Comparison of ENCODE assay signal across 1 cellular context in the genomic region with DNA sequence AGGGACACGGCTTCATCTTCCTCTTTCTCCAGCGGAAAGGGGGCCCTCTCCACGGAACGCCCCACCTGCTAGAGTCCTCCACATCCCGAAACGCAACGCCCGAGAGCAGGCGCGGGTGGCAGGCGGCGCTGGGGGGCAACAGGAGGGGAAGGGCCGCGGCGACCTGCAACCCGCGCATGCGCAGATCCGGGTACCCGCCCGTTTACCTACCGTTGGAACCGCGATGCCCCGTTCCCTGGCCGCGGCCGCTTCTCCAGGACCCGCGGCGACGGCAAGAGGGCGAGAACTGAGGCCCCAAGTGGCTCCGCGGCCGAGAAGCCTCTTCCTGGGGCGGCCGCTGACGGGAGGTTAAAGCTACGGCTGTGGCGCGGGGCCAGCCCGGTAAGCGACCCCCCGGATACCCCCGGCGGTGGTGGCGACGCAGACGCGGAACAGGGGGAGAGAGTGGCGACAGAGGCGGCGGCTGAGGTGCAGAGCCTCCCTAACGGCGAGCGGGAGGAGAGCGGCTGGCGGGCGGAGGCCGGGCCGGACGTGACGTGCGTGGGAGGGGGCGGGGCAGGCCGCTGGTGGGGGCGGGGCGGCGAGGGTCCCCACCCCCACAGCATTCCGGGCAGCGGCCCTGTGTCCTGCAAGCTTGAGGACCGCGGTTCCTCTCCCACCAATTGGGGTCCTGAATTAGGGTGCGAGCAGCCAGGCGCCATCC.
A peak's percentile ranks its signal among the peaks of the same experiment; 100 is the strongest.
TF ChIP-seq lines count a peak whose summit lies in the region.

Gene FAM13B (minus strand): TSS at position 508 of the 703 bp plus-strand sequence. CDS start 13,968 bp downstream, outside the sequence.

TF ChIP-seq in GM12878, 131 proteins besides CTCF, POLR2A, EP300 and RAD21 (continued from another document and continues in another):
- TF ChIP-seq, protein P1, sequence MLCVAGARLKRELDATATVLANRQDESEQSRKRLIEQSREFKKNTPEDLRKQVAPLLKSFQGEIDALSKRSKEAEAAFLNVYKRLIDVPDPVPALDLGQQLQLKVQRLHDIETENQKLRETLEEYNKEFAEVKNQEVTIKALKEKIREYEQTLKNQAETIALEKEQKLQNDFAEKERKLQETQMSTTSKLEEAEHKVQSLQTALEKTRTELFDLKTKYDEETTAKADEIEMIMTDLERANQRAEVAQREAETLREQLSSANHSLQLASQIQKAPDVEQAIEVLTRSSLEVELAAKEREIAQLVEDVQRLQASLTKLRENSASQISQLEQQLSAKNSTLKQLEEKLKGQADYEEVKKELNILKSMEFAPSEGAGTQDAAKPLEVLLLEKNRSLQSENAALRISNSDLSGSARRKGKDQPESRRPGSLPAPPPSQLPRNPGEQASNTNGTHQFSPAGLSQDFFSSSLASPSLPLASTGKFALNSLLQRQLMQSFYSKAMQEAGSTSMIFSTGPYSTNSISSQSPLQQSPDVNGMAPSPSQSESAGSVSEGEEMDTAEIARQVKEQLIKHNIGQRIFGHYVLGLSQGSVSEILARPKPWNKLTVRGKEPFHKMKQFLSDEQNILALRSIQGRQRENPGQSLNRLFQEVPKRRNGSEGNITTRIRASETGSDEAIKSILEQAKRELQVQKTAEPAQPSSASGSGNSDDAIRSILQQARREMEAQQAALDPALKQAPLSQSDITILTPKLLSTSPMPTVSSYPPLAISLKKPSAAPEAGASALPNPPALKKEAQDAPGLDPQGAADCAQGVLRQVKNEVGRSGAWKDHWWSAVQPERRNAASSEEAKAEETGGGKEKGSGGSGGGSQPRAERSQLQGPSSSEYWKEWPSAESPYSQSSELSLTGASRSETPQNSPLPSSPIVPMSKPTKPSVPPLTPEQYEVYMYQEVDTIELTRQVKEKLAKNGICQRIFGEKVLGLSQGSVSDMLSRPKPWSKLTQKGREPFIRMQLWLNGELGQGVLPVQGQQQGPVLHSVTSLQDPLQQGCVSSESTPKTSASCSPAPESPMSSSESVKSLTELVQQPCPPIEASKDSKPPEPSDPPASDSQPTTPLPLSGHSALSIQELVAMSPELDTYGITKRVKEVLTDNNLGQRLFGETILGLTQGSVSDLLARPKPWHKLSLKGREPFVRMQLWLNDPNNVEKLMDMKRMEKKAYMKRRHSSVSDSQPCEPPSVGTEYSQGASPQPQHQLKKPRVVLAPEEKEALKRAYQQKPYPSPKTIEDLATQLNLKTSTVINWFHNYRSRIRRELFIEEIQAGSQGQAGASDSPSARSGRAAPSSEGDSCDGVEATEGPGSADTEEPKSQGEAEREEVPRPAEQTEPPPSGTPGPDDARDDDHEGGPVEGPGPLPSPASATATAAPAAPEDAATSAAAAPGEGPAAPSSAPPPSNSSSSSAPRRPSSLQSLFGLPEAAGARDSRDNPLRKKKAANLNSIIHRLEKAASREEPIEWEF (IDR thresholded peaks at IDR 0.05; ENCODE audit: insufficient replicate concordance, low read depth, low read length): no peak
- peak; percentile 84; the same call in 1 of the 2 replicates for TF ChIP-seq STAT1 (conservative IDR thresholded peaks at IDR 0.05)
- peak; percentile 47 for TF ChIP-seq NRF1 (conservative IDR thresholded peaks at IDR 0.05; ENCODE audit: low read depth, low read length)
- TF ChIP-seq LARP7 (IDR thresholded peaks at IDR 0.05): peak; percentile 75
- no peak for TF ChIP-seq SREBF2 (IDR thresholded peaks at IDR 0.05; ENCODE audit: low read length)
- TF ChIP-seq POLR2AphosphoS5 (IDR thresholded peaks at IDR 0.05; ENCODE audit: low read length): peak; percentile 56; the same call in 1 of the 2 replicates
- peak; percentile 10 for TF ChIP-seq MEF2B (IDR thresholded peaks at IDR 0.05; ENCODE audit: partially characterized antibody, poor library complexity, severe bottlenecking)
- peak; percentile 24 for TF ChIP-seq RELA (IDR thresholded peaks at IDR 0.05; ENCODE audit: borderline replicate concordance, partially characterized antibody)
- peak; percentile 76 for TF ChIP-seq CREB1 (IDR thresholded peaks at IDR 0.05; ENCODE audit: low read depth)
- no peak for TF ChIP-seq BMI1 (IDR thresholded peaks at IDR 0.05; ENCODE audit: borderline replicate concordance)
- TF ChIP-seq CBX5 (IDR thresholded peaks at IDR 0.05; ENCODE audit: low read depth): no peak
- TF ChIP-seq, protein P2, sequence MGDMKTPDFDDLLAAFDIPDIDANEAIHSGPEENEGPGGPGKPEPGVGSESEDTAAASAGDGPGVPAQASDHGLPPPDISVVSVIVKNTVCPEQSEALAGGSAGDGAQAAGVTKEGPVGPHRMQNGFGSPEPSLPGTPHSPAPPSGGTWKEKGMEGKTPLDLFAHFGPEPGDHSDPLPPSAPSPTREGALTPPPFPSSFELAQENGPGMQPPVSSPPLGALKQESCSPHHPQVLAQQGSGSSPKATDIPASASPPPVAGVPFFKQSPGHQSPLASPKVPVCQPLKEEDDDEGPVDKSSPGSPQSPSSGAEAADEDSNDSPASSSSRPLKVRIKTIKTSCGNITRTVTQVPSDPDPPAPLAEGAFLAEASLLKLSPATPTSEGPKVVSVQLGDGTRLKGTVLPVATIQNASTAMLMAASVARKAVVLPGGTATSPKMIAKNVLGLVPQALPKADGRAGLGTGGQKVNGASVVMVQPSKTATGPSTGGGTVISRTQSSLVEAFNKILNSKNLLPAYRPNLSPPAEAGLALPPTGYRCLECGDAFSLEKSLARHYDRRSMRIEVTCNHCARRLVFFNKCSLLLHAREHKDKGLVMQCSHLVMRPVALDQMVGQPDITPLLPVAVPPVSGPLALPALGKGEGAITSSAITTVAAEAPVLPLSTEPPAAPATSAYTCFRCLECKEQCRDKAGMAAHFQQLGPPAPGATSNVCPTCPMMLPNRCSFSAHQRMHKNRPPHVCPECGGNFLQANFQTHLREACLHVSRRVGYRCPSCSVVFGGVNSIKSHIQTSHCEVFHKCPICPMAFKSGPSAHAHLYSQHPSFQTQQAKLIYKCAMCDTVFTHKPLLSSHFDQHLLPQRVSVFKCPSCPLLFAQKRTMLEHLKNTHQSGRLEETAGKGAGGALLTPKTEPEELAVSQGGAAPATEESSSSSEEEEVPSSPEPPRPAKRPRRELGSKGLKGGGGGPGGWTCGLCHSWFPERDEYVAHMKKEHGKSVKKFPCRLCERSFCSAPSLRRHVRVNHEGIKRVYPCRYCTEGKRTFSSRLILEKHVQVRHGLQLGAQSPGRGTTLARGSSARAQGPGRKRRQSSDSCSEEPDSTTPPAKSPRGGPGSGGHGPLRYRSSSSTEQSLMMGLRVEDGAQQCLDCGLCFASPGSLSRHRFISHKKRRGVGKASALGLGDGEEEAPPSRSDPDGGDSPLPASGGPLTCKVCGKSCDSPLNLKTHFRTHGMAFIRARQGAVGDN (IDR thresholded peaks at IDR 0.05): peak; percentile 68
- peak; percentile 75; the same call in 1 of the 2 replicates for TF ChIP-seq NBN (IDR thresholded peaks at IDR 0.05)
- TF ChIP-seq STAT3 (IDR thresholded peaks at IDR 0.05; ENCODE audit: low read depth, low read length): no peak
- TF ChIP-seq ZBTB11 (CRISPR knock-in tag; IDR thresholded peaks at IDR 0.05): no peak
- no peak for TF ChIP-seq KDM1A (IDR thresholded peaks at IDR 0.05; ENCODE audit: borderline replicate concordance)
- peak; percentile 72; the same call in 1 of the 2 replicates for TF ChIP-seq ZNF207 (IDR thresholded peaks at IDR 0.05; ENCODE audit: borderline replicate concordance)
- no peak for TF ChIP-seq CBX3 (IDR thresholded peaks at IDR 0.05; ENCODE audit: borderline replicate concordance, low read depth)
- TF ChIP-seq EZH2 (IDR thresholded peaks at IDR 0.05; ENCODE audit: borderline replicate concordance, control insufficient read depth, low read depth, low read length): no peak
- peak; percentile 64; the same call in 1 of the 2 replicates for TF ChIP-seq PML (IDR thresholded peaks at IDR 0.05; ENCODE audit: low read length)
- peak; percentile 60; the same call in 1 of the 2 replicates for TF ChIP-seq SMARCA5 (IDR thresholded peaks at IDR 0.05)
- TF ChIP-seq, protein P3, sequence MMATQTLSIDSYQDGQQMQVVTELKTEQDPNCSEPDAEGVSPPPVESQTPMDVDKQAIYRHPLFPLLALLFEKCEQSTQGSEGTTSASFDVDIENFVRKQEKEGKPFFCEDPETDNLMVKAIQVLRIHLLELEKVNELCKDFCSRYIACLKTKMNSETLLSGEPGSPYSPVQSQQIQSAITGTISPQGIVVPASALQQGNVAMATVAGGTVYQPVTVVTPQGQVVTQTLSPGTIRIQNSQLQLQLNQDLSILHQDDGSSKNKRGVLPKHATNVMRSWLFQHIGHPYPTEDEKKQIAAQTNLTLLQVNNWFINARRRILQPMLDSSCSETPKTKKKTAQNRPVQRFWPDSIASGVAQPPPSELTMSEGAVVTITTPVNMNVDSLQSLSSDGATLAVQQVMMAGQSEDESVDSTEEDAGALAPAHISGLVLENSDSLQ (IDR thresholded peaks at IDR 0.05): no peak
- no peak for TF ChIP-seq CHD4 (IDR thresholded peaks at IDR 0.05)
- peak; percentile 92 for TF ChIP-seq GATAD2B (conservative IDR thresholded peaks at IDR 0.05; ENCODE audit: low read depth)
- TF ChIP-seq, protein P4, sequence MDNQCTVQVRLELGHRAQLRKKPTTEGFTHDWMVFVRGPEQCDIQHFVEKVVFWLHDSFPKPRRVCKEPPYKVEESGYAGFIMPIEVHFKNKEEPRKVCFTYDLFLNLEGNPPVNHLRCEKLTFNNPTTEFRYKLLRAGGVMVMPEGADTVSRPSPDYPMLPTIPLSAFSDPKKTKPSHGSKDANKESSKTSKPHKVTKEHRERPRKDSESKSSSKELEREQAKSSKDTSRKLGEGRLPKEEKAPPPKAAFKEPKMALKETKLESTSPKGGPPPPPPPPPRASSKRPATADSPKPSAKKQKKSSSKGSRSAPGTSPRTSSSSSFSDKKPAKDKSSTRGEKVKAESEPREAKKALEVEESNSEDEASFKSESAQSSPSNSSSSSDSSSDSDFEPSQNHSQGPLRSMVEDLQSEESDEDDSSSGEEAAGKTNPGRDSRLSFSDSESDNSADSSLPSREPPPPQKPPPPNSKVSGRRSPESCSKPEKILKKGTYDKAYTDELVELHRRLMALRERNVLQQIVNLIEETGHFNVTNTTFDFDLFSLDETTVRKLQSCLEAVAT (IDR thresholded peaks at IDR 0.05): 0 out of 2 replicates have a peak, but pooled peaks have one; percentile 13
- TF ChIP-seq, protein P5, sequence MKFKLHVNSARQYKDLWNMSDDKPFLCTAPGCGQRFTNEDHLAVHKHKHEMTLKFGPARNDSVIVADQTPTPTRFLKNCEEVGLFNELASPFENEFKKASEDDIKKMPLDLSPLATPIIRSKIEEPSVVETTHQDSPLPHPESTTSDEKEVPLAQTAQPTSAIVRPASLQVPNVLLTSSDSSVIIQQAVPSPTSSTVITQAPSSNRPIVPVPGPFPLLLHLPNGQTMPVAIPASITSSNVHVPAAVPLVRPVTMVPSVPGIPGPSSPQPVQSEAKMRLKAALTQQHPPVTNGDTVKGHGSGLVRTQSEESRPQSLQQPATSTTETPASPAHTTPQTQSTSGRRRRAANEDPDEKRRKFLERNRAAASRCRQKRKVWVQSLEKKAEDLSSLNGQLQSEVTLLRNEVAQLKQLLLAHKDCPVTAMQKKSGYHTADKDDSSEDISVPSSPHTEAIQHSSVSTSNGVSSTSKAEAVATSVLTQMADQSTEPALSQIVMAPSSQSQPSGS (IDR thresholded peaks at IDR 0.05; ENCODE audit: low read length): no peak
- TF ChIP-seq SUPT20H (IDR thresholded peaks at IDR 0.05; ENCODE audit: borderline replicate concordance, control insufficient read depth, low read depth, low read length): no peak
- no peak; the same call in 1 of the 2 replicates for TF ChIP-seq EED (IDR thresholded peaks at IDR 0.05; ENCODE audit: low read depth)
- no peak for TF ChIP-seq KAT2A (conservative IDR thresholded peaks at IDR 0.05; ENCODE audit: control insufficient read depth, low read depth, low read length)
- TF ChIP-seq HDGF (IDR thresholded peaks at IDR 0.05): peak; percentile 63; the same call in 1 of the 2 replicates
- TF ChIP-seq SPI1 (IDR thresholded peaks at IDR 0.05; ENCODE audit: borderline replicate concordance, insufficient read depth, low read depth, low read length): no peak
- 0 out of 2 replicates have a peak, but pooled peaks have one; percentile 71 for TF ChIP-seq CHD1 (IDR thresholded peaks at IDR 0.05; ENCODE audit: low read depth, low read length)
- TF ChIP-seq PAX5 (IDR thresholded peaks at IDR 0.05; ENCODE audit: borderline replicate concordance, low read depth, low read length): no peak
- no peak for TF ChIP-seq SIX5 (IDR thresholded peaks at IDR 0.05; ENCODE audit: low read depth, low read length, severe bottlenecking)
- TF ChIP-seq SP1 (IDR thresholded peaks at IDR 0.05; ENCODE audit: low read depth, low read length): no peak
- TF ChIP-seq ZBTB33 (IDR thresholded peaks at IDR 0.05): 0 out of 2 replicates have a peak, but pooled peaks have one; percentile 35
- 0 out of 2 replicates have a peak, but pooled peaks have one; percentile 18 for TF ChIP-seq BACH1 (IDR thresholded peaks at IDR 0.05; ENCODE audit: borderline replicate concordance)
- peak; percentile 56; the same call in 1 of the 2 replicates for TF ChIP-seq CHD2 (IDR thresholded peaks at IDR 0.05; ENCODE audit: borderline replicate concordance, low read depth, low read length)
- no peak for TF ChIP-seq HDAC6 (IDR thresholded peaks at IDR 0.05; ENCODE audit: unreplicated experiment)
